In the genomic region with DNA sequence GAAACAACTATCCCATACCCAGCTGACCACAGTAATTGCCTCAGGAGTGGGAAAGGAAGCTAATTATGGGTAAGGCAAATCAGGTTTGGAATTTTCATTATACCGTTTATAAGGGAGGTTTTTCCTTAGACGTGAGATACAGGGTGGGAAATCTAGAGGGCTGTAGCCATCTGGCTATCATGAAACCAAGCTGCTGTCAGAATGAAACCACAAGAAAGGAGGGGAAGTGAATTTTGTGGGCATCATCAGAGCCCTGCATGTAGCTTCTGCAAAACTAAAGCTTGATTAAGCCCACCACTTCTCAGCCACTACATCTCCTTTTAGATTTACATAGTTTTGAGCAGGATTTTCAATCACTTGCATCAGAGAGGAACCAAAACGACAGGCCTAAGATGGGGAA, we compare ENCODE assay signal across 12 cellular contexts.
A peak's percentile ranks its signal among the peaks of the same experiment; 100 is the strongest.
DNase-seq lines count a peak whose midpoint lies in the region; ATAC-seq and TF ChIP-seq lines count a peak whose summit lies in the region.
"Had no signal": no experiment of that assay in that cellular context is flagged by ENCODE, and none has a peak within 500 bp of the region (broad histone marks: within the 10 kb centered on the region; RNA-seq: fewer than 3 reads in every experiment).

No MANE protein-coding gene starts in this region.

- H3K27me3 ChIP-seq in gastroesophageal sphincter: no peaks in the 10 kb centered on the region

- no peak for TF ChIP-seq EP300 in gastroesophageal sphincter (IDR thresholded peaks at IDR 0.05)

- DNase-seq in astrocyte of the hippocampus (ENCODE audit: low read depth, low spot score): peak; percentile 42
- no peak for DNase-seq in ureter (ENCODE audit: low spot score)
- DNase-seq in NCI-H748 (lab: John Stamatoyannopoulos, UW; ENCODE audit: unreplicated experiment): no peak
- DNase-seq in SIG-M5 (lab: John Stamatoyannopoulos, UW): no peak
- DNase-seq: activated CD4-positive, alpha-beta T cell treated with anti-CD3 and anti-CD28 coated beads, Interleukin-2, amount 10 ng/mL, durations not matched to agents 24 days and 14 days; amniotic stem cell; erythroblast had no signal

- TF ChIP-seq POLR2A in GM18505 (IDR thresholded peaks at IDR 0.05; ENCODE audit: borderline replicate concordance, extremely low read depth, insufficient read depth, insufficient read length): no peak
- no peak for TF ChIP-seq POLR2A in gastroesophageal sphincter (IDR thresholded peaks at IDR 0.05)

- ATAC-seq in GM18505 (IDR thresholded peaks at IDR 0.05; ENCODE audit: unreplicated experiment) (peak; percentile 82), GM21528 (IDR thresholded peaks at IDR 0.05; ENCODE audit: low FRiP score, unreplicated experiment) (peak; percentile 80), HG03378 (IDR thresholded peaks at IDR 0.05; ENCODE audit: unreplicated experiment) (peak; percentile 72), gastroesophageal sphincter (no peak)
- ATAC-seq: left lobe of liver had no signal

- TF ChIP-seq CTCF in gastroesophageal sphincter (IDR thresholded peaks at IDR 0.05): no peak

- H3K36me3 ChIP-seq in gastroesophageal sphincter: no peaks in the 10 kb centered on the region

- H3K9me3 ChIP-seq in gastroesophageal sphincter: no peaks in the 10 kb centered on the region

- no peak overlapping the region for H3K4me3 ChIP-seq in gastroesophageal sphincter

- WGBS in gastroesophageal sphincter (ENCODE audit: low coverage in 1 of 2), 2 donors: 50 to 74% methylated on average over 3 of the region's 3 CpGs

- no peaks in the 10 kb centered on the region for H3K4me1 ChIP-seq in gastroesophageal sphincter

- H3K27ac ChIP-seq in gastroesophageal sphincter: no peak overlapping the region
